In genomic region chr19:53076984-53077383, GRCh38 we compare ENCODE assay signal across 7 cellular contexts. TPM values are rescaled to one million over a fixed set of nuclear protein-coding genes. Genes with fewer than 3 reads are reported as not detected.
A peak's percentile ranks its signal among the peaks of the same experiment; 100 is the strongest.
DNase-seq lines count a peak whose midpoint lies in the region; ATAC-seq and TF ChIP-seq lines count a peak whose summit lies in the region.

No MANE protein-coding gene starts in this region.

- no peaks in the 10 kb centered on the region for H3K27me3 ChIP-seq in H7 (ENCODE audit: control insufficient read depth, insufficient read depth, low read length)
- no peaks in the 10 kb centered on the region for H3K27me3 ChIP-seq in smooth muscle cell (ENCODE audit: low read depth)

- no peak overlapping the region for H3K4me3 ChIP-seq in H7 (ENCODE audit: insufficient read depth, low read depth, low read length)
- no peak overlapping the region for H3K4me3 ChIP-seq in smooth muscle cell

- DNase-seq in H7 (peak; percentile 86), anterior cingulate cortex (lab: John Stamatoyannopoulos, UW) (peak in 53 of 58 donors; percentile 2 to 69 (median 34)), hypothalamus (lab: John Stamatoyannopoulos, UW) (peak in 40 of 51 donors; percentile 2 to 78 (median 34)), smooth muscle cell (lab: John Stamatoyannopoulos, UW; ENCODE audit: unreplicated experiment) (peak; percentile 1), T-helper 2 cell (no peak)
- DNase-seq in activated CD8-positive, alpha-beta memory T cell treated with anti-CD3 and anti-CD28 coated beads, Interleukin-2, amount 50 U/mL, for 48 hours, result no peak

- ATAC-seq in HG03135 (IDR thresholded peaks at IDR 0.05; ENCODE audit: unreplicated experiment), result no peak

- H3K36me3 ChIP-seq in H7 (replicated peaks; ENCODE audit: control insufficient read depth, insufficient read depth, low read length) (peaks cover 9% of the 10 kb centered on the region), smooth muscle cell (ENCODE audit: low read depth) (peaks cover 33% of the 10 kb centered on the region)

- no peak overlapping the region for H3K27ac ChIP-seq in smooth muscle cell (ENCODE audit: low read depth)

- H3K79me2 ChIP-seq in smooth muscle cell (ENCODE audit: low read depth), result peaks cover 19% of the 10 kb centered on the region

- H3K9me3 ChIP-seq in smooth muscle cell (replicated peaks; ENCODE audit: low read depth), result no peaks in the 10 kb centered on the region

- H4K20me1 ChIP-seq in smooth muscle cell (ENCODE audit: low read depth), result peaks cover 21% of the 10 kb centered on the region

- H3K4me1 ChIP-seq in smooth muscle cell (ENCODE audit: low read depth), result no peaks in the 10 kb centered on the region

- TF ChIP-seq CTCF in smooth muscle cell (IDR thresholded peaks at IDR 0.05; ENCODE audit: borderline replicate concordance, insufficient read depth, poor library complexity, severe bottlenecking), result peak; percentile 75

- H3F3A ChIP-seq in smooth muscle cell (ENCODE audit: low read depth), result no peaks in the 10 kb centered on the region

- H3K4me2 ChIP-seq in smooth muscle cell, result no peak overlapping the region

- no peak overlapping the region for H2AFZ ChIP-seq in smooth muscle cell (ENCODE audit: low read depth)

- 20% methylated on average over 10 of the region's 10 CpGs for WGBS in smooth muscle cell (ENCODE audit: low lambda C conversion rate)

- H3K9ac ChIP-seq in smooth muscle cell (ENCODE audit: low read depth), result no peak overlapping the region

RNA-seq across cellular contexts. Expression of gene ZNF160, which starts 26.2 kb away (rescaled TPM):
- 21.6 and 48.7 TPM in 2 replicates for total RNA-seq in H7 (2014; rRNA removed; shearing (Covaris generic))
- 36.0 and 37.8 TPM in 2 replicates for total RNA-seq in smooth muscle cell
- 18.5 and 22.3 TPM in 2 replicates for polyA plus RNA-seq in smooth muscle cell

RNA-seq across cellular contexts. Expression of gene ERVV-2, which starts 32.4 kb away (rescaled TPM):
- total RNA-seq in H7 (2014; rRNA removed; shearing (Covaris generic)), result 0.14 and 1.1 TPM in 2 replicates
- total RNA-seq in smooth muscle cell, result 0.09 TPM in 2 replicates
- polyA plus RNA-seq in smooth muscle cell, result not detected in 2 replicates

RNA-seq across cellular contexts. Expression of gene ZNF415, which starts 55.7 kb away (rescaled TPM):
- 5.5 and 9.6 TPM in 2 replicates for total RNA-seq in H7 (2014; rRNA removed; shearing (Covaris generic))
- total RNA-seq in smooth muscle cell, result 14.8 and 48.7 TPM in 2 replicates
- 6.7 and 12.4 TPM in 2 replicates for polyA plus RNA-seq in smooth muscle cell

Comparison
In these comparisons a context has a peak if more than half of its experiments do, and no peak if none do; other contexts are left out.
1. DNase-seq: peak in H7 (single experiment), anterior cingulate cortex (53 of 58), hypothalamus (40 of 51) and smooth muscle cell (single experiment); none in T-helper 2 cell (0 of 5) and activated CD8-positive, alpha-beta memory T cell treated with anti-CD3 and anti-CD28 coated beads, Interleukin-2, amount 50 U/mL, for 48 hours (single experiment).